In genomic region chr9:94888775-94889174, GRCh38 we compare ENCODE assay signal across 23 cellular contexts.
"Had no signal": no experiment of that assay in that cellular context is flagged by ENCODE, and none has a peak within 500 bp of the region (broad histone marks: within the 10 kb centered on the region; RNA-seq: fewer than 3 reads in every experiment).

No MANE protein-coding gene starts in this region.

- H3K4me3 Mint-ChIP-seq: activated CD8-positive, alpha-beta memory T cell treated with anti-CD3 and anti-CD28 coated beads, Interleukin-2, amount 10 ng/mL, durations not matched to agents 7 days and 5 days; activated CD8-positive, alpha-beta T cell treated with anti-CD3 and anti-CD28 coated beads, Interleukin-2, amount 10 ng/mL, durations not matched to agents 7 days and 5 days; central memory CD8-positive, alpha-beta T cell; dendritic cell treated with granulocyte-macrophage colony-stimulating factor and Interleukin-4, amounts not matched to agents 40 ng/mL and 50 ng/mL, for 4 days; endodermal cell; natural killer cell treated with Interleukin-12 subunit alpha and Interleukin-12 subunit beta and Interleukin-15 and Interleukin-18, amount 100 ng/mL, for 72 hours had no signal

- H3K27ac ChIP-seq: heart right ventricle, left lung, lower lobe of right lung, tibial nerve had no signal

- H3K27ac Mint-ChIP-seq: activated CD8-positive, alpha-beta memory T cell treated with anti-CD3 and anti-CD28 coated beads, Interleukin-2, amount 10 ng/mL, durations not matched to agents 7 days and 5 days; activated CD8-positive, alpha-beta T cell treated with anti-CD3 and anti-CD28 coated beads, Interleukin-2, amount 10 ng/mL, durations not matched to agents 7 days and 5 days; dendritic cell treated with granulocyte-macrophage colony-stimulating factor and Interleukin-4, amounts not matched to agents 40 ng/mL and 50 ng/mL, for 4 days; endodermal cell; natural killer cell treated with Interleukin-12 subunit alpha and Interleukin-12 subunit beta and Interleukin-15 and Interleukin-18, amount 100 ng/mL, for 72 hours had no signal

- H3K4me3 ChIP-seq: heart right ventricle, left lung, lower lobe of right lung, tibial nerve had no signal

- H3K4me1 Mint-ChIP-seq: central memory CD8-positive, alpha-beta T cell had no signal

- DNase-seq: activated CD4-positive, alpha-beta T cell treated with anti-CD3 and anti-CD28 coated beads for 1 hour; activated CD4-positive, alpha-beta T cell treated with anti-CD3 and anti-CD28 coated beads, Interleukin-2, amount 50 U/mL, for 1 hour; activated CD8-positive, alpha-beta memory T cell treated with anti-CD3 and anti-CD28 coated beads, Interleukin-2, amount 10 ng/mL, durations not matched to agents 7 days and 5 days; activated CD8-positive, alpha-beta T cell treated with anti-CD3 and anti-CD28 coated beads, Interleukin-2, amount 10 ng/mL, durations not matched to agents 7 days and 5 days; activated naive CD4-positive, alpha-beta T cell; activated T-cell treated with anti-CD3 and anti-CD28 coated beads, Interleukin-2, amount 50 U/mL, for 48 hours; endodermal cell; foreskin fibroblast; heart right ventricle; kidney glomerular epithelial cell; left lung; lower lobe of right lung; mesendoderm; posterior cingulate gyrus; right cardiac atrium; stimulated activated naive CD4-positive, alpha-beta T cell treated with Interleukin-2 at 50 U/mL for 16 hours; T1000 had no signal

- H3K27me3 Mint-ChIP-seq: activated CD8-positive, alpha-beta memory T cell treated with anti-CD3 and anti-CD28 coated beads, Interleukin-2, amount 10 ng/mL, durations not matched to agents 7 days and 5 days; central memory CD8-positive, alpha-beta T cell; dendritic cell treated with granulocyte-macrophage colony-stimulating factor and Interleukin-4, amounts not matched to agents 40 ng/mL and 50 ng/mL, for 4 days; natural killer cell treated with Interleukin-12 subunit alpha and Interleukin-12 subunit beta and Interleukin-15 and Interleukin-18, amount 100 ng/mL, for 72 hours had no signal

- ATAC-seq: activated CD8-positive, alpha-beta memory T cell treated with anti-CD3 and anti-CD28 coated beads, Interleukin-2, amount 10 ng/mL, durations not matched to agents 7 days and 5 days; activated CD8-positive, alpha-beta T cell treated with anti-CD3 and anti-CD28 coated beads, Interleukin-2, amount 10 ng/mL, durations not matched to agents 7 days and 5 days; activated naive CD4-positive, alpha-beta T cell treated with anti-CD3 and anti-CD28 coated beads, Interleukin-2, amount 50 U/mL, for 72 hours; esophagus mucosa; heart right ventricle; left lung; lower lobe of right lung; natural killer cell treated with Interleukin-12 subunit alpha and Interleukin-12 subunit beta and Interleukin-15 and Interleukin-18, amount 100 ng/mL, for 72 hours; right cardiac atrium had no signal

- H3K27me3 ChIP-seq: heart right ventricle, left lung, tibial nerve had no signal
